Comparison of ENCODE assay signal across 1 cellular context in the genomic region with DNA sequence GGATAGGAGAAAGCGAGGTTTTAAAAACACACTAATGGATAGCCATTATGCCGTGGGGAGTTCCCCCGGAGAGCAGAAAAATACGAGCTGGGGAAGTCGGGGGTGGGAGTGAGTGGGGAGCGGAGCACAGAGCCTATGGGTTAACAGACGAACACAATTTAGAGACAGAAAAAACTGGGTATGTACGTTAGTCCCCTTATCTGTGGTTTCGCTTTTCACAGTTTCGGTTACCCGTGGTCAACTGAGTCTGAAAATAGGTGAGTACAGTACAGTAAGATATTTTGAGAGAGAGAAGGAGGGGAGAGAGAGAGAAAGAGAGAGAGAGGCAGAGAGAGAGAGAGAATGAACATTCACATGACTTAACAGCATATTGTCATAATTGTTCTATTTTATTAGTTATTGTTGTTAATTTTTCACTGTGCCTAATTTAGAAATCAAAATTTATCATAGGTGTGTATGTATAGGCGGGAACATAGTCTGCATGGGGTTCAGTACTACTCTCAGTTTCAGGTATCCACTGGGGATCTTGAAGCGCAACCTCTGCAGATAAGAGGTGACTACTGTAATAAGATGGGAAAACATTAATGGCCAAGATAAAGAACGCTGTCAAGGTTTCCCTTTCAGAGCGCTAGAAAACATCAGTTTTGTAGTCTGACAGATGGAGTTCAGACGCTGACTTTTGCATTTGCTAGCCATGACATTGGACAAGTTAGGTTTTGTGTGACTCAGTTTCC.
TF ChIP-seq lines count a peak whose summit lies in the region.

No MANE protein-coding gene starts in this region.

TF ChIP-seq in GM23338, 12 proteins besides CTCF, POLR2A, EP300 and RAD21 (continued from another document):
- TF ChIP-seq, protein P1, sequence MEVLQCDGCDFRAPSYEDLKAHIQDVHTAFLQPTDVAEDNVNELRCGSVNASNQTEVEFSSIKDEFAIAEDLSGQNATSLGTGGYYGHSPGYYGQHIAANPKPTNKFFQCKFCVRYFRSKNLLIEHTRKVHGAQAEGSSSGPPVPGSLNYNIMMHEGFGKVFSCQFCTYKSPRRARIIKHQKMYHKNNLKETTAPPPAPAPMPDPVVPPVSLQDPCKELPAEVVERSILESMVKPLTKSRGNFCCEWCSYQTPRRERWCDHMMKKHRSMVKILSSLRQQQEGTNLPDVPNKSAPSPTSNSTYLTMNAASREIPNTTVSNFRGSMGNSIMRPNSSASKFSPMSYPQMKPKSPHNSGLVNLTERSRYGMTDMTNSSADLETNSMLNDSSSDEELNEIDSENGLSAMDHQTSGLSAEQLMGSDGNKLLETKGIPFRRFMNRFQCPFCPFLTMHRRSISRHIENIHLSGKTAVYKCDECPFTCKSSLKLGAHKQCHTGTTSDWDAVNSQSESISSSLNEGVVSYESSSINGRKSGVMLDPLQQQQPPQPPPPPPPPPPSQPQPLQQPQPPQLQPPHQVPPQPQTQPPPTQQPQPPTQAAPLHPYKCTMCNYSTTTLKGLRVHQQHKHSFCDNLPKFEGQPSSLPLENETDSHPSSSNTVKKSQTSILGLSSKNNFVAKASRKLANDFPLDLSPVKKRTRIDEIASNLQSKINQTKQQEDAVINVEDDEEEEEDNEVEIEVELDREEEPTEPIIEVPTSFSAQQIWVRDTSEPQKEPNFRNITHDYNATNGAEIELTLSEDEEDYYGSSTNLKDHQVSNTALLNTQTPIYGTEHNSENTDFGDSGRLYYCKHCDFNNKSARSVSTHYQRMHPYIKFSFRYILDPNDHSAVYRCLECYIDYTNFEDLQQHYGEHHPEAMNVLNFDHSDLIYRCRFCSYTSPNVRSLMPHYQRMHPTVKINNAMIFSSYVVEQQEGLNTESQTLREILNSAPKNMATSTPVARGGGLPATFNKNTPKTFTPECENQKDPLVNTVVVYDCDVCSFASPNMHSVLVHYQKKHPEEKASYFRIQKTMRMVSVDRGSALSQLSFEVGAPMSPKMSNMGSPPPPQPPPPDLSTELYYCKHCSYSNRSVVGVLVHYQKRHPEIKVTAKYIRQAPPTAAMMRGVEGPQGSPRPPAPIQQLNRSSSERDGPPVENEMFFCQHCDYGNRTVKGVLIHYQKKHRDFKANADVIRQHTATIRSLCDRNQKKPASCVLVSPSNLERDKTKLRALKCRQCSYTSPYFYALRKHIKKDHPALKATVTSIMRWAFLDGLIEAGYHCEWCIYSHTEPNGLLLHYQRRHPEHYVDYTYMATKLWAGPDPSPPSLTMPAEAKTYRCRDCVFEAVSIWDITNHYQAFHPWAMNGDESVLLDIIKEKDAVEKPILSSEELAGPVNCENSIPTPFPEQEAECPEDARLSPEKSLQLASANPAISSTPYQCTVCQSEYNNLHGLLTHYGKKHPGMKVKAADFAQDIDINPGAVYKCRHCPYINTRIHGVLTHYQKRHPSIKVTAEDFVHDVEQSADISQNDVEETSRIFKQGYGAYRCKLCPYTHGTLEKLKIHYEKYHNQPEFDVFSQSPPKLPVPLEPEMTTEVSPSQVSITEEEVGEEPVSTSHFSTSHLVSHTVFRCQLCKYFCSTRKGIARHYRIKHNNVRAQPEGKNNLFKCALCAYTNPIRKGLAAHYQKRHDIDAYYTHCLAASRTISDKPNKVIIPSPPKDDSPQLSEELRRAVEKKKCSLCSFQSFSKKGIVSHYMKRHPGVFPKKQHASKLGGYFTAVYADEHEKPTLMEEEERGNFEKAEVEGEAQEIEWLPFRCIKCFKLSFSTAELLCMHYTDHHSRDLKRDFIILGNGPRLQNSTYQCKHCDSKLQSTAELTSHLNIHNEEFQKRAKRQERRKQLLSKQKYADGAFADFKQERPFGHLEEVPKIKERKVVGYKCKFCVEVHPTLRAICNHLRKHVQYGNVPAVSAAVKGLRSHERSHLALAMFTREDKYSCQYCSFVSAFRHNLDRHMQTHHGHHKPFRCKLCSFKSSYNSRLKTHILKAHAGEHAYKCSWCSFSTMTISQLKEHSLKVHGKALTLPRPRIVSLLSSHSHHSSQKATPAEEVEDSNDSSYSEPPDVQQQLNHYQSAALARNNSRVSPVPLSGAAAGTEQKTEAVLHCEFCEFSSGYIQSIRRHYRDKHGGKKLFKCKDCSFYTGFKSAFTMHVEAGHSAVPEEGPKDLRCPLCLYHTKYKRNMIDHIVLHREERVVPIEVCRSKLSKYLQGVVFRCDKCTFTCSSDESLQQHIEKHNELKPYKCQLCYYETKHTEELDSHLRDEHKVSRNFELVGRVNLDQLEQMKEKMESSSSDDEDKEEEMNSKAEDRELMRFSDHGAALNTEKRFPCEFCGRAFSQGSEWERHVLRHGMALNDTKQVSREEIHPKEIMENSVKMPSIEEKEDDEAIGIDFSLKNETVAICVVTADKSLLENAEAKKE (CRISPR knock-in tag; IDR thresholded peaks at IDR 0.05), result no peak
- TF ChIP-seq ZNF331 (CRISPR knock-in tag; IDR thresholded peaks at IDR 0.05; ENCODE audit: low read depth) (no peak), CREB1 (CRISPR knock-in tag; IDR thresholded peaks at IDR 0.05; ENCODE audit: low read depth) (no peak), EZH2phosphoT487 (IDR thresholded peaks at IDR 0.05; ENCODE audit: unreplicated experiment) (no peak), NANOG (IDR thresholded peaks at IDR 0.05; ENCODE audit: borderline replicate concordance) (no peak), EZH2 (IDR thresholded peaks at IDR 0.05; ENCODE audit: low read depth, unreplicated experiment) (no peak), POLR2AphosphoS5 (IDR thresholded peaks at IDR 0.05; ENCODE audit: low read depth) (no peak)
- TF ChIP-seq, protein P2, sequence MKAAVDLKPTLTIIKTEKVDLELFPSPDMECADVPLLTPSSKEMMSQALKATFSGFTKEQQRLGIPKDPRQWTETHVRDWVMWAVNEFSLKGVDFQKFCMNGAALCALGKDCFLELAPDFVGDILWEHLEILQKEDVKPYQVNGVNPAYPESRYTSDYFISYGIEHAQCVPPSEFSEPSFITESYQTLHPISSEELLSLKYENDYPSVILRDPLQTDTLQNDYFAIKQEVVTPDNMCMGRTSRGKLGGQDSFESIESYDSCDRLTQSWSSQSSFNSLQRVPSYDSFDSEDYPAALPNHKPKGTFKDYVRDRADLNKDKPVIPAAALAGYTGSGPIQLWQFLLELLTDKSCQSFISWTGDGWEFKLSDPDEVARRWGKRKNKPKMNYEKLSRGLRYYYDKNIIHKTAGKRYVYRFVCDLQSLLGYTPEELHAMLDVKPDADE (IDR thresholded peaks at IDR 0.05), result no peak
TF ChIP-seq in GM23338: peak in this region for 0.
